ENCODE assay signal across 25 cellular contexts in genomic region chr11:38153985-38154384, GRCh38.
"Had no signal": no experiment of that assay in that cellular context is flagged by ENCODE, and none has a peak within 500 bp of the region (broad histone marks: within the 10 kb centered on the region; RNA-seq: fewer than 3 reads in every experiment).

No MANE protein-coding gene starts in this region.

- H3K27me3 Mint-ChIP-seq: activated CD4-positive, alpha-beta memory T cell treated with anti-CD3 and anti-CD28 coated beads for 36 hours; activated CD4-positive, alpha-beta T cell treated with anti-CD3 and anti-CD28 coated beads, Interleukin-2, amount 10 ng/mL, durations not matched to agents 7 days and 5 days; T-cell had no signal

- DNase-seq: activated CD4-positive, alpha-beta memory T cell treated with anti-CD3 and anti-CD28 coated beads for 36 hours; activated CD4-positive, alpha-beta T cell treated with anti-CD3 and anti-CD28 coated beads, Interleukin-2, amount 10 ng/mL, durations not matched to agents 7 days and 5 days; activated CD4-positive, CD25-positive, alpha-beta regulatory T cell; activated CD8-positive, alpha-beta memory T cell treated with anti-CD3 and anti-CD28 coated beads for 24 hours; activated effector memory CD4-positive, alpha-beta T cell treated with anti-CD3 and anti-CD28 coated beads, Interleukin-2, amount 50 U/mL, for 16 hours; activated naive CD4-positive, alpha-beta T cell treated with Interleukin-2 at 50 U/mL for 16 hours; activated T-cell treated with anti-CD3 and anti-CD28 coated beads, Interleukin-2, amount 50 U/mL, for 4 hours; amygdala; NCI-H1105 treated with DMSO at 0.1 percent for 48 hours; NCI-H1436 treated with DMSO at 0.1 percent for 48 hours; NCI-H187; NCI-H2081; NCI-H510A treated with DMSO at 0.1 percent for 48 hours; NCI-H69; T-cell; T-helper 2 cell; T1000 had no signal

- H3K4me3 Mint-ChIP-seq: activated CD4-positive, alpha-beta memory T cell treated with anti-CD3 and anti-CD28 coated beads for 36 hours; activated CD4-positive, alpha-beta T cell treated with anti-CD3 and anti-CD28 coated beads, Interleukin-2, amount 10 ng/mL, durations not matched to agents 7 days and 5 days; activated T-cell treated with anti-CD3 and anti-CD28 coated beads, Interleukin-2, amount 50 U/mL, for 4 hours; brain; T-cell had no signal

- H3K36me3 ChIP-seq: cardiac muscle cell had no signal

- H3K27ac Mint-ChIP-seq: activated CD4-positive, alpha-beta memory T cell treated with anti-CD3 and anti-CD28 coated beads for 36 hours; activated CD4-positive, alpha-beta T cell treated with anti-CD3 and anti-CD28 coated beads, Interleukin-2, amount 10 ng/mL, durations not matched to agents 7 days and 5 days; activated naive CD4-positive, alpha-beta T cell treated with anti-CD3 and anti-CD28 coated beads, Interleukin-2, amount 50 U/mL, for 72 hours; brain; T-cell had no signal

- H3K36me3 Mint-ChIP-seq: activated CD4-positive, alpha-beta memory T cell treated with anti-CD3 and anti-CD28 coated beads for 36 hours; activated naive CD4-positive, alpha-beta T cell treated with anti-CD3 and anti-CD28 coated beads, Interleukin-2, amount 50 U/mL, for 72 hours; brain; T-cell had no signal

- H3K27me3 ChIP-seq: cardiac muscle cell had no signal

- H3K27ac ChIP-seq: cardiac muscle cell, SK-N-MC, VCaP had no signal

- ATAC-seq: activated naive CD4-positive, alpha-beta T cell treated with anti-CD3 and anti-CD28 coated beads, Interleukin-2, amount 50 U/mL, for 72 hours; activated T-cell treated with anti-CD3 and anti-CD28 coated beads, Interleukin-2, amount 50 U/mL, for 4 hours; Right ventricle myocardium inferior; T-cell had no signal

- FAIRE-seq: astrocyte, TTC549 had no signal

- H3K4me3 ChIP-seq: cardiac muscle cell, SK-N-MC had no signal

- H3K4me1 Mint-ChIP-seq: activated CD4-positive, alpha-beta T cell treated with anti-CD3 and anti-CD28 coated beads, Interleukin-2, amount 10 ng/mL, durations not matched to agents 7 days and 5 days; brain; T-cell had no signal

- H3K9me3 Mint-ChIP-seq: brain had no signal
